Comparison of ENCODE assay signal across 8 cellular contexts in genomic region chr11:109939176-109939810, GRCh38.
DNase-seq lines count a peak whose midpoint lies in the region; ATAC-seq and TF ChIP-seq lines count a peak whose summit lies in the region.

No MANE protein-coding gene starts in this region.

- H3K27ac Mint-ChIP-seq in endothelial cell (ENCODE audit: unreplicated experiment) = no peak overlapping the region
- no peak overlapping the region for H3K27ac Mint-ChIP-seq in T-helper 17 cell
- H3K27ac Mint-ChIP-seq in T-helper 2 cell treated with Interferon-gamma antibody and Interleukin-4, amounts not matched to agents 5 μg/mL and 100 μg/mL, for 36 hours = no peak overlapping the region

- H3K9me2 ChIP-seq in Karpas-422 (replicated peaks; ENCODE audit: insufficient read depth, low read length) = no peaks in the 10 kb centered on the region

- DNase-seq in GM12865 (ENCODE audit: low read depth) (peak; percentile 53), Karpas-422 (peak; percentile 65), OCI-M1 (lab: John Stamatoyannopoulos, UW) (peak; percentile 96), endothelial cell (ENCODE audit: low spot score) (peak; percentile 13), midbrain (lab: John Stamatoyannopoulos, UW) (peak; percentile 62), T-helper 17 cell (no peak)
- DNase-seq in T-helper 2 cell treated with Interferon-gamma antibody and Interleukin-4, amounts not matched to agents 5 μg/mL and 100 μg/mL, for 36 hours (ENCODE audit: low spot score) = no peak

- peak; percentile 39 for TF ChIP-seq CTCF in GM12865 (IDR thresholded peaks at IDR 0.05; ENCODE audit: insufficient read depth, low read depth, low read length, missing control alignments)
- TF ChIP-seq CTCF in endothelial cell (IDR thresholded peaks at IDR 0.05; ENCODE audit: unreplicated experiment) = peak; percentile 33

- no peaks in the 10 kb centered on the region for H3K4me1 ChIP-seq in Karpas-422 (ENCODE audit: low read length)

- H3K36me3 ChIP-seq in Karpas-422 (ENCODE audit: insufficient read depth, low read length) = no peaks in the 10 kb centered on the region

- ATAC-seq in HG03097 (IDR thresholded peaks at IDR 0.05; ENCODE audit: low FRiP score, unreplicated experiment) (no peak), T-helper 17 cell (no peak)

- no peak overlapping the region for H3K27ac ChIP-seq in Karpas-422 (ENCODE audit: low read length)

- H3K4me3 ChIP-seq in GM12865 (ENCODE audit: low read depth, low read length) (no peak overlapping the region), Karpas-422 (ENCODE audit: low read length) (no peak overlapping the region)

- H3K27me3 Mint-ChIP-seq in endothelial cell (ENCODE audit: unreplicated experiment) (no peaks in the 10 kb centered on the region), T-helper 17 cell (peaks cover 45% of the 10 kb centered on the region)
- peaks cover 34% of the 10 kb centered on the region for H3K27me3 Mint-ChIP-seq in T-helper 2 cell treated with Interferon-gamma antibody and Interleukin-4, amounts not matched to agents 5 μg/mL and 100 μg/mL, for 36 hours (ENCODE audit: low read depth)

- no peak overlapping the region for H3K4me3 Mint-ChIP-seq in endothelial cell (ENCODE audit: unreplicated experiment)
- H3K4me3 Mint-ChIP-seq in T-helper 17 cell = no peak overlapping the region
- no peak overlapping the region for H3K4me3 Mint-ChIP-seq in T-helper 2 cell treated with Interferon-gamma antibody and Interleukin-4, amounts not matched to agents 5 μg/mL and 100 μg/mL, for 36 hours

- no peaks in the 10 kb centered on the region for H3K79me2 ChIP-seq in Karpas-422 (ENCODE audit: low read length)

- no peaks in the 10 kb centered on the region for H3K27me3 ChIP-seq in Karpas-422 (ENCODE audit: low read length)

- H2AFZ ChIP-seq in Karpas-422 (ENCODE audit: low read length) = no peak overlapping the region

- H3K9ac ChIP-seq in Karpas-422 (ENCODE audit: low read length) = no peak overlapping the region

- H3K36me3 Mint-ChIP-seq in endothelial cell (ENCODE audit: low read depth, unreplicated experiment) (no peaks in the 10 kb centered on the region), T-helper 17 cell (ENCODE audit: low read depth) (peaks cover 2% of the 10 kb centered on the region)
- H3K36me3 Mint-ChIP-seq in T-helper 2 cell treated with Interferon-gamma antibody and Interleukin-4, amounts not matched to agents 5 μg/mL and 100 μg/mL, for 36 hours (ENCODE audit: low read depth) = no peaks in the 10 kb centered on the region

- no peaks in the 10 kb centered on the region for H3K9me3 ChIP-seq in Karpas-422 (ENCODE audit: low read length)
- no peaks in the 10 kb centered on the region for H3K9me3 ChIP-seq in T-helper 17 cell (ENCODE audit: control insufficient read depth, low read length, poor library complexity, severe bottlenecking)

- H4K20me1 ChIP-seq in Karpas-422 (ENCODE audit: insufficient read depth, low read depth, low read length) = no peaks in the 10 kb centered on the region

- H3K4me2 ChIP-seq in Karpas-422 (ENCODE audit: low read depth, low read length, poor library complexity, severe bottlenecking) = no peak overlapping the region

- H3K9me3 Mint-ChIP-seq in endothelial cell (ENCODE audit: unreplicated experiment) = no peaks in the 10 kb centered on the region
- no peaks in the 10 kb centered on the region for H3K9me3 Mint-ChIP-seq in T-helper 2 cell treated with Interferon-gamma antibody and Interleukin-4, amounts not matched to agents 5 μg/mL and 100 μg/mL, for 36 hours

- H3K4me1 Mint-ChIP-seq in endothelial cell (ENCODE audit: unreplicated experiment) (peaks cover 7% of the 10 kb centered on the region), T-helper 17 cell (no peaks in the 10 kb centered on the region)
- H3K4me1 Mint-ChIP-seq in T-helper 2 cell treated with Interferon-gamma antibody and Interleukin-4, amounts not matched to agents 5 μg/mL and 100 μg/mL, for 36 hours (ENCODE audit: low read depth) = peaks cover 2% of the 10 kb centered on the region

Comparison
In these comparisons a context has a peak if more than half of its experiments do, and no peak if none do; other contexts are left out.
1. DNase-seq: peak in GM12865 (single experiment), Karpas-422 (single experiment), OCI-M1 (single experiment), endothelial cell (single experiment) and midbrain (single experiment); none in T-helper 17 cell (0 of 3) and T-helper 2 cell treated with Interferon-gamma antibody and Interleukin-4, amounts not matched to agents 5 μg/mL and 100 μg/mL, for 36 hours (single experiment).